In genomic region chr3:46187876-46188275, GRCh38 we compare ENCODE assay signal across 12 cellular contexts. TPM values are rescaled to one million over a fixed set of nuclear protein-coding genes. Genes with fewer than 3 reads are reported as not detected.
A peak's percentile ranks its signal among the peaks of the same experiment; 100 is the strongest.
DNase-seq lines count a peak whose midpoint lies in the region; ATAC-seq and TF ChIP-seq lines count a peak whose summit lies in the region.
"Had no signal": no experiment of that assay in that cellular context is flagged by ENCODE, and none has a peak within 500 bp of the region (broad histone marks: within the 10 kb centered on the region; RNA-seq: fewer than 3 reads in every experiment).

No MANE protein-coding gene starts in this region.

- TF ChIP-seq POLR2A in heart left ventricle (IDR thresholded peaks at IDR 0.05): no peak
- no peak for TF ChIP-seq POLR2A in gastroesophageal sphincter (IDR thresholded peaks at IDR 0.05)

- H3K36me3 Mint-ChIP-seq in activated T-cell treated with anti-CD3 and anti-CD28 coated beads, Interleukin-2, amount 50 U/mL, for 72 hours (ENCODE audit: insufficient read depth in 2 of 2): peaks cover 1 to 2% of the 10 kb centered on the region in 2 donors
- peaks cover 2% of the 10 kb centered on the region for H3K36me3 Mint-ChIP-seq in activated T-cell treated with anti-CD3 and anti-CD28 coated beads, Interleukin-2, amount 50 U/mL, for 4 hours (ENCODE audit: insufficient read depth)

- H3K4me3 ChIP-seq in RWPE2 (ENCODE audit: severe bottlenecking): no peak overlapping the region
- no peak overlapping the region for H3K4me3 ChIP-seq in foreskin fibroblast (ENCODE audit: low read depth in 1 of 2, low read length in 2 of 2)
- no peak overlapping the region for H3K4me3 ChIP-seq in heart left ventricle
- no peak overlapping the region for H3K4me3 ChIP-seq in gastroesophageal sphincter
- H3K4me3 ChIP-seq: tibial artery had no signal

- no peaks in the 10 kb centered on the region for H3K27me3 ChIP-seq in RWPE2 (ENCODE audit: insufficient read depth, poor library complexity, severe bottlenecking)
- H3K27me3 ChIP-seq in heart left ventricle: peaks cover 0 to 4% (median 0%) of the 10 kb centered on the region in 9 donors
- H3K27me3 ChIP-seq in gastroesophageal sphincter: peaks cover 2% of the 10 kb centered on the region

- H3K27me3 Mint-ChIP-seq in activated T-cell treated with anti-CD3 and anti-CD28 coated beads, Interleukin-2, amount 50 U/mL, for 72 hours (ENCODE audit: low read depth): peaks cover 28% of the 10 kb centered on the region
- peaks cover 8% of the 10 kb centered on the region for H3K27me3 Mint-ChIP-seq in activated T-cell treated with anti-CD3 and anti-CD28 coated beads, Interleukin-2, amount 50 U/mL, for 4 hours (ENCODE audit: low read depth)

- no peak for TF ChIP-seq CTCF in RWPE2 (IDR thresholded peaks at IDR 0.05; ENCODE audit: poor library complexity, severe bottlenecking)
- TF ChIP-seq CTCF in foreskin fibroblast (IDR thresholded peaks at IDR 0.05; ENCODE audit: low read depth, low read length): no peak
- no peak for TF ChIP-seq CTCF in heart left ventricle (IDR thresholded peaks at IDR 0.05)
- TF ChIP-seq CTCF in gastroesophageal sphincter (IDR thresholded peaks at IDR 0.05): no peak

- no peak overlapping the region for H3K27ac Mint-ChIP-seq in activated T-cell treated with anti-CD3 and anti-CD28 coated beads, Interleukin-2, amount 50 U/mL, for 72 hours

- H3K27ac ChIP-seq in RWPE2 (ENCODE audit: poor library complexity, severe bottlenecking) (no peak overlapping the region), heart left ventricle (no peak overlapping the region), gastroesophageal sphincter (no peak overlapping the region)
- H3K27ac ChIP-seq: tibial artery had no signal

- peaks cover 30% of the 10 kb centered on the region for H3K4me1 Mint-ChIP-seq in activated T-cell treated with anti-CD3 and anti-CD28 coated beads, Interleukin-2, amount 50 U/mL, for 72 hours (ENCODE audit: low read depth)
- H3K4me1 Mint-ChIP-seq in activated T-cell treated with anti-CD3 and anti-CD28 coated beads, Interleukin-2, amount 50 U/mL, for 4 hours (ENCODE audit: low read depth): peaks cover 8% of the 10 kb centered on the region

- peaks cover 6% of the 10 kb centered on the region for H3K4me1 ChIP-seq in RWPE2 (ENCODE audit: insufficient read depth, poor library complexity, severe bottlenecking)
- peaks cover 0 to 15% (median 0%) of the 10 kb centered on the region in 12 donors for H3K4me1 ChIP-seq in heart left ventricle
- no peaks in the 10 kb centered on the region for H3K4me1 ChIP-seq in gastroesophageal sphincter
- H3K4me1 ChIP-seq: tibial artery had no signal

- intact Hi-C loops in heart left ventricle (cut with DNase I): no loop called here

- H3K9me3 ChIP-seq in RWPE2 (ENCODE audit: severe bottlenecking) (no peaks in the 10 kb centered on the region), heart left ventricle (peaks cover 0 to 1% (median 0%) of the 10 kb centered on the region in 12 donors), gastroesophageal sphincter (peaks cover 0 to 2% (median 0%) of the 10 kb centered on the region in 3 donors)

- ATAC-seq in activated T-cell treated with anti-CD3 and anti-CD28 coated beads, Interleukin-2, amount 50 U/mL, for 72 hours (replicated peaks in 1 of 2): peak; percentile 31 to 69
- ATAC-seq in activated T-cell treated with anti-CD3 and anti-CD28 coated beads, Interleukin-2, amount 50 U/mL, for 4 hours: no peak
- ATAC-seq in RWPE2 (ENCODE audit: low read depth) (peak; percentile 83), heart left ventricle (no peak), gastroesophageal sphincter (no peak)

- WGBS in heart left ventricle, 4 donors: 77 to 86% (median 83%) methylated on average over 2 of the region's 2 CpGs
- 80 to 94% methylated on average over 1 to 2 of the region's 2 CpGs for WGBS in gastroesophageal sphincter (ENCODE audit: low coverage in 1 of 2), 2 donors

- H3K4me3 Mint-ChIP-seq in activated T-cell treated with anti-CD3 and anti-CD28 coated beads, Interleukin-2, amount 50 U/mL, for 72 hours: no peak overlapping the region
- H3K4me3 Mint-ChIP-seq in activated T-cell treated with anti-CD3 and anti-CD28 coated beads, Interleukin-2, amount 50 U/mL, for 4 hours: no peak overlapping the region

- DNase-seq in activated T-cell treated with anti-CD3 and anti-CD28 coated beads, Interleukin-2, amount 50 U/mL, for 72 hours: no peak
- no peak for DNase-seq in activated T-cell treated with anti-CD3 and anti-CD28 coated beads, Interleukin-2, amount 50 U/mL, for 4 hours
- DNase-seq in RWPE2 (ENCODE audit: low spot score) (no peak), foreskin fibroblast (peak; percentile 73 to 78), NCI-H2107 treated with DMSO at 0.1 percent for 48 hours (lab: John Stamatoyannopoulos, UW; ENCODE audit: unreplicated experiment) (no peak), heart left ventricle (no peak), middle frontal gyrus (ENCODE audit: extremely low spot score, low spot score) (no peak)
- DNase-seq: ACHN, cortex of kidney, NCI-H1092, tibial artery had no signal

- TF ChIP-seq EP300 in gastroesophageal sphincter (IDR thresholded peaks at IDR 0.05): no peak

- H3K36me3 ChIP-seq in RWPE2 (ENCODE audit: low read depth): no peaks in the 10 kb centered on the region; the same call in 1 of the 2 replicates
- no peaks in the 10 kb centered on the region for H3K36me3 ChIP-seq in heart left ventricle
- H3K36me3 ChIP-seq in gastroesophageal sphincter: no peaks in the 10 kb centered on the region
- H3K36me3 ChIP-seq: tibial artery had no signal

- H3K9me3 Mint-ChIP-seq in activated T-cell treated with anti-CD3 and anti-CD28 coated beads, Interleukin-2, amount 50 U/mL, for 72 hours: peaks cover 0 to 1% of the 10 kb centered on the region in 2 donors
- peaks cover 2% of the 10 kb centered on the region for H3K9me3 Mint-ChIP-seq in activated T-cell treated with anti-CD3 and anti-CD28 coated beads, Interleukin-2, amount 50 U/mL, for 4 hours

RNA-seq across cellular contexts. Expression of gene CCR1, which starts 20.2 kb away (rescaled TPM):
- total RNA-seq in activated T-cell treated with anti-CD3 and anti-CD28 coated beads, Interleukin-2, amount 50 U/mL, for 72 hours: under 1 TPM; 0.17 to 0.51 TPM
- total RNA-seq in activated T-cell treated with anti-CD3 and anti-CD28 coated beads, Interleukin-2, amount 50 U/mL, for 4 hours: 1 to 10 TPM in 2 of 3 donors, under 1 TPM in 1; 0.57 to 3.2 (median 1.2) TPM
- total RNA-seq in heart left ventricle (10 to 100 TPM in 2 of 9 donors, 1 to 10 TPM in 7; 1.2 to 52.6 (median 2.4) TPM), gastroesophageal sphincter (10 to 100 TPM in 2 of 4 donors, 1 to 10 TPM in 2; 1.9 to 32.3 (median 8.7) TPM)
- polyA plus RNA-seq in heart left ventricle: 1 to 10 TPM in 1 of 2 donors, under 1 TPM in 1; 0.61 to 1.6 TPM

RNA-seq across cellular contexts. Expression of gene CCR3, which starts 54.4 kb away (rescaled TPM):
- not detected for total RNA-seq in activated T-cell treated with anti-CD3 and anti-CD28 coated beads, Interleukin-2, amount 50 U/mL, for 72 hours
- not detected for total RNA-seq in activated T-cell treated with anti-CD3 and anti-CD28 coated beads, Interleukin-2, amount 50 U/mL, for 4 hours
- total RNA-seq in heart left ventricle (under 1 TPM in 2 of 9 donors, not detected in 7; 0.20 to 0.27 TPM), gastroesophageal sphincter (not detected)
- not detected for polyA plus RNA-seq in heart left ventricle

Comparison
In these comparisons a context has a peak if more than half of its experiments do, and no peak if none do; other contexts are left out.
1. ATAC-seq: peak in activated T-cell treated with anti-CD3 and anti-CD28 coated beads, Interleukin-2, amount 50 U/mL, for 72 hours (2 of 2) and RWPE2 (single experiment); none in activated T-cell treated with anti-CD3 and anti-CD28 coated beads, Interleukin-2, amount 50 U/mL, for 4 hours (0 of 2), heart left ventricle (0 of 4) and gastroesophageal sphincter (single experiment).
2. DNase-seq: peak in foreskin fibroblast (2 of 2); none in activated T-cell treated with anti-CD3 and anti-CD28 coated beads, Interleukin-2, amount 50 U/mL, for 72 hours (0 of 2), activated T-cell treated with anti-CD3 and anti-CD28 coated beads, Interleukin-2, amount 50 U/mL, for 4 hours (single experiment), RWPE2 (single experiment), NCI-H2107 treated with DMSO at 0.1 percent for 48 hours (single experiment), heart left ventricle (0 of 5) and middle frontal gyrus (single experiment).